ENCODE assay signal across 8 cellular contexts in the genomic region with DNA sequence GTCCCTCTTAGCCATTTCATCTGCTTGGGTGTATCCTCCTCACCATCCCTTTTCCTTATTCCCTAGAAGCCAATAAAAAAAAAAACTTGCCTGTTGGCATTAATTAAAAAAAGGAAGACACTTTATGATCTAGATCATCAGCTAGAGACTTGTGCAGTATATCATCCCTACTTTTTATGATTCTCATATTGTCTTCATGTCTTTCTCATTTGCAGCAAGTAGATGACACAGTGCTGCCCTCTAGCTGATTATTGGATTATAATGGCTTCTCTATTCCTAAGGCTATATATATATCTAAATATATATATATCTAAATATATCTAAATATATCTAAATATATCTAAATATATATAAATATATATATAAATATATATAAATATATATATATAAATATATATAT.
DNase-seq lines count a peak whose midpoint lies in the region; ATAC-seq and TF ChIP-seq lines count a peak whose summit lies in the region.

No MANE protein-coding gene starts in this region.

- H3K9me3 ChIP-seq in Karpas-422 (ENCODE audit: low read length) (no peaks in the 10 kb centered on the region), gastroesophageal sphincter (no peaks in the 10 kb centered on the region)

- H3K4me3 ChIP-seq in Karpas-422 (ENCODE audit: low read length) (no peak overlapping the region), foreskin fibroblast (ENCODE audit: low read depth in 1 of 2, low read length in 2 of 2) (no peak overlapping the region), gastroesophageal sphincter (no peak overlapping the region)

- TF ChIP-seq EP300 in gastroesophageal sphincter (IDR thresholded peaks at IDR 0.05), result no peak

- 0 out of 2 replicates have a peak, but pooled peaks have one; percentile 14 for TF ChIP-seq CTCF in RWPE1 (conservative IDR thresholded peaks at IDR 0.05; ENCODE audit: low read depth)
- TF ChIP-seq CTCF in foreskin fibroblast (IDR thresholded peaks at IDR 0.05; ENCODE audit: low read depth, low read length), result peak; percentile 40
- TF ChIP-seq CTCF in gastroesophageal sphincter (IDR thresholded peaks at IDR 0.05), result no peak

- H3K4me2 ChIP-seq in Karpas-422 (ENCODE audit: low read depth, low read length, poor library complexity, severe bottlenecking), result no peak overlapping the region

- H3K27me3 ChIP-seq in Karpas-422 (ENCODE audit: low read length) (no peaks in the 10 kb centered on the region), gastroesophageal sphincter (no peaks in the 10 kb centered on the region)

- no peak overlapping the region for H2AFZ ChIP-seq in Karpas-422 (ENCODE audit: low read length)

- 0 out of 2 replicates have a peak, but pooled peaks cover 3% of the 10 kb centered on the region for H3K4me1 ChIP-seq in Karpas-422 (ENCODE audit: low read length)
- no peaks in the 10 kb centered on the region for H3K4me1 ChIP-seq in gastroesophageal sphincter

- POLR2A ChIA-PET in RWPE1 (lab: Yijun Ruan, JAX; ENCODE audit: low non-redundant PET), result no interaction called here

- H3K27ac ChIP-seq in Karpas-422 (ENCODE audit: low read length) (no peak overlapping the region), RWPE1 (no peak overlapping the region), gastroesophageal sphincter (no peak overlapping the region)

- no peaks in the 10 kb centered on the region for H3K9me2 ChIP-seq in Karpas-422 (replicated peaks; ENCODE audit: insufficient read depth, low read length)

- no peaks in the 10 kb centered on the region for H3K36me3 ChIP-seq in Karpas-422 (ENCODE audit: insufficient read depth, low read length)
- peaks cover 0 to 5% of the 10 kb centered on the region in 2 donors for H3K36me3 ChIP-seq in gastroesophageal sphincter

- no peak overlapping the region for H3K9ac ChIP-seq in Karpas-422 (ENCODE audit: low read length)

- TF ChIP-seq POLR2A in gastroesophageal sphincter (IDR thresholded peaks at IDR 0.05), result no peak

- no peak for ATAC-seq in HG02884 (IDR thresholded peaks at IDR 0.05; ENCODE audit: unreplicated experiment)
- ATAC-seq in gastroesophageal sphincter, result no peak

- DNase-seq in DMS153 treated with DMSO at 0.1 percent for 48 hours (lab: John Stamatoyannopoulos, UW; ENCODE audit: unreplicated experiment), result peak; percentile 19
- peak; percentile 76 for DNase-seq in Karpas-422
- DNase-seq in RWPE1 (ENCODE audit: low spot score), result peak; percentile 2
- DNase-seq in foreskin fibroblast, result peak; percentile 41 to 73
- DNase-seq in cerebellum (ENCODE audit: low spot score), result no peak
- no peak for DNase-seq in activated effector memory CD4-positive, alpha-beta T cell treated with Interleukin-2 at 50 U/mL for 16 hours

- CTCF ChIA-PET in RWPE1 (lab: Yijun Ruan, JAX), result interaction anchor here (0.7 kb wide), 1 partner anchor 767 kb away, joined by 5 read pairs; no protein-coding TSS in a partner anchor

- H3K79me2 ChIP-seq in Karpas-422 (ENCODE audit: low read length), result no peaks in the 10 kb centered on the region

- no peaks in the 10 kb centered on the region; the same call in 1 of the 2 replicates for H4K20me1 ChIP-seq in Karpas-422 (ENCODE audit: insufficient read depth, low read depth, low read length)

Comparison
In these comparisons a context has a peak if more than half of its experiments do, and no peak if none do; other contexts are left out.
1. DNase-seq: peak in DMS153 treated with DMSO at 0.1 percent for 48 hours (single experiment), Karpas-422 (single experiment), RWPE1 (single experiment) and foreskin fibroblast (2 of 2); none in cerebellum (single experiment) and activated effector memory CD4-positive, alpha-beta T cell treated with Interleukin-2 at 50 U/mL for 16 hours (single experiment).
2. CTCF ChIP-seq: peak in RWPE1 (single experiment) and foreskin fibroblast (single experiment); none in gastroesophageal sphincter (0 of 4).